ENCODE assay signal across 8 cellular contexts in the genomic region with DNA sequence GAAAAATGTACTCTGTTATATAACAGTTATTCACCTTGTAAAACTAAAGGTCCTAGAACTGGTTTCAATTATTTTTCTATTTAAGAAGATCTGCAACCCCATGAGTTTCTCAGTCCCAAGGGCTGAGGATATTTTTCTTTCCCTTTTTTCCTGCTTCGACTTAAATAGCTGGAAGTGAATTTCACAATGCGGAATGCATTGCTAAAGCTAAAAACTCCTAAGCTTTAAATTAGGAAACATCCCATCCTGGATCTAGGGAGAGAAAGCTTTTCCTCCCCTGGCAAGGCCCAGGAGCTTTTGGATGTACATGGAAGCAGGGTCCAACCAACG. TPM values are rescaled to one million over a fixed set of nuclear protein-coding genes. Genes with fewer than 3 reads are reported as not detected.
DNase-seq lines count a peak whose midpoint lies in the region; ATAC-seq and TF ChIP-seq lines count a peak whose summit lies in the region.

No MANE protein-coding gene starts in this region.

- intact Hi-C loops in tibial artery (cut with DNase I; ENCODE audit: low total_unique reads): no loop called here

- peak overlapping the region; percentile 65 for H3K9ac ChIP-seq in mesendoderm (ENCODE audit: low read length)

- H3K18ac ChIP-seq in mesendoderm (ENCODE audit: low read length): no peak overlapping the region

- no CpG with 5 or more reads among the region's 3 CpGs for WGBS in mesendoderm (ENCODE audit: extremely low coverage, insufficient coverage, low lambda C conversion rate)

- H2BK15ac ChIP-seq in mesendoderm (replicated peaks; ENCODE audit: low read depth): no peak overlapping the region

- no peak overlapping the region for H4K8ac ChIP-seq in mesendoderm (ENCODE audit: low read depth, low read length)

- H3K4me1 Mint-ChIP-seq in activated T-cell treated with anti-CD3 and anti-CD28 coated beads, Interleukin-2, amount 50 U/mL, for 4 hours (ENCODE audit: low read depth): peaks cover 11% of the 10 kb centered on the region

- H3K36me3 Mint-ChIP-seq in activated T-cell treated with anti-CD3 and anti-CD28 coated beads, Interleukin-2, amount 50 U/mL, for 4 hours (ENCODE audit: insufficient read depth): no peaks in the 10 kb centered on the region

- H3K4me2 ChIP-seq in mesendoderm (ENCODE audit: low read length): peak overlapping the region; percentile 33

- H3K9me3 ChIP-seq in tibial artery: no peaks in the 10 kb centered on the region

- no peaks in the 10 kb centered on the region for H3K79me2 ChIP-seq in mesendoderm (ENCODE audit: control insufficient read depth, insufficient read depth, low read length)

- H3K9me3 Mint-ChIP-seq in activated T-cell treated with anti-CD3 and anti-CD28 coated beads, Interleukin-2, amount 50 U/mL, for 4 hours: no peaks in the 10 kb centered on the region

- no peak overlapping the region for H2BK5ac ChIP-seq in mesendoderm (ENCODE audit: low read length)

- no peak for ATAC-seq in activated T-cell treated with anti-CD3 and anti-CD28 coated beads, Interleukin-2, amount 50 U/mL, for 4 hours
- ATAC-seq in HG03378 (IDR thresholded peaks at IDR 0.05; ENCODE audit: unreplicated experiment): no peak

- TF ChIP-seq CTCF in choroid plexus epithelial cell (conservative IDR thresholded peaks at IDR 0.05; ENCODE audit: low read depth, low read length) (no peak), tibial artery (IDR thresholded peaks at IDR 0.05) (no peak)

- H3K36me3 ChIP-seq in mesendoderm (ENCODE audit: control insufficient read depth, insufficient read depth, low read length): no peaks in the 10 kb centered on the region
- H3K36me3 ChIP-seq in tibial artery: no peaks in the 10 kb centered on the region

- H3K4me3 Mint-ChIP-seq in activated T-cell treated with anti-CD3 and anti-CD28 coated beads, Interleukin-2, amount 50 U/mL, for 4 hours: peak overlapping the region; percentile 77

- H3K56ac ChIP-seq in mesendoderm (ENCODE audit: low read length): peak overlapping the region; percentile 86

- H3K4ac ChIP-seq in mesendoderm (ENCODE audit: low read depth, low read length): peak overlapping the region; percentile 26

- H3K4me1 ChIP-seq in mesendoderm (ENCODE audit: control insufficient read depth, low read depth, low read length): no peaks in the 10 kb centered on the region
- peaks cover 0 to 20% (median 10%) of the 10 kb centered on the region in 4 donors for H3K4me1 ChIP-seq in tibial artery

- H3K27me3 Mint-ChIP-seq in activated T-cell treated with anti-CD3 and anti-CD28 coated beads, Interleukin-2, amount 50 U/mL, for 4 hours (ENCODE audit: low read depth): no peaks in the 10 kb centered on the region

- no peak overlapping the region for H4K5ac ChIP-seq in mesendoderm (ENCODE audit: low read length)

- no peak overlapping the region for H2AK5ac ChIP-seq in mesendoderm (ENCODE audit: low read length)

- H2BK120ac ChIP-seq in mesendoderm (ENCODE audit: low read depth, low read length): no peak overlapping the region

- H3K4me3 ChIP-seq in choroid plexus epithelial cell (ENCODE audit: low read depth, low read length) (peak overlapping the region; percentile 64), mesendoderm (ENCODE audit: low read length) (no peak overlapping the region), tibial artery (peak overlapping the region; percentile 58 to 59)

- no peaks in the 10 kb centered on the region for H3K27me3 ChIP-seq in mesendoderm (ENCODE audit: insufficient read depth, low read length, poor library complexity)
- H3K27me3 ChIP-seq in tibial artery: no peaks in the 10 kb centered on the region

- no peaks in the 10 kb centered on the region for H3K79me1 ChIP-seq in mesendoderm (ENCODE audit: low read length)

- H3K27ac ChIP-seq in mesendoderm (ENCODE audit: low read depth, low read length): no peak overlapping the region
- H3K27ac ChIP-seq in tibial artery: peak overlapping the region; percentile 39 to 60

- no peak for DNase-seq in activated T-cell treated with anti-CD3 and anti-CD28 coated beads, Interleukin-2, amount 50 U/mL, for 4 hours
- DNase-seq in activated T-cell treated with anti-CD3 and anti-CD28 coated beads, Interleukin-2, amount 50 U/mL, for 48 hours: no peak
- DNase-seq in choroid plexus epithelial cell (ENCODE audit: low read depth) (peak; percentile 53), mesendoderm (no peak), tibial artery (no peak), DMS153 (lab: John Stamatoyannopoulos, UW) (no peak), AG20443 (ENCODE audit: low spot score) (no peak)

- H3K23ac ChIP-seq in mesendoderm (ENCODE audit: low read length): no peak overlapping the region

RNA-seq across cellular contexts. Expression of gene RFX8, which starts 1.4 kb away (rescaled TPM):
- total RNA-seq in activated T-cell treated with anti-CD3 and anti-CD28 coated beads, Interleukin-2, amount 50 U/mL, for 4 hours: not detected
- 0.10 TPM for polyA plus RNA-seq in mesendoderm (2013, experiment 1 of 2)
- polyA plus RNA-seq in mesendoderm (2013, experiment 2 of 2): 0.27 TPM
